ENCODE assay signal across 25 cellular contexts in the genomic region with DNA sequence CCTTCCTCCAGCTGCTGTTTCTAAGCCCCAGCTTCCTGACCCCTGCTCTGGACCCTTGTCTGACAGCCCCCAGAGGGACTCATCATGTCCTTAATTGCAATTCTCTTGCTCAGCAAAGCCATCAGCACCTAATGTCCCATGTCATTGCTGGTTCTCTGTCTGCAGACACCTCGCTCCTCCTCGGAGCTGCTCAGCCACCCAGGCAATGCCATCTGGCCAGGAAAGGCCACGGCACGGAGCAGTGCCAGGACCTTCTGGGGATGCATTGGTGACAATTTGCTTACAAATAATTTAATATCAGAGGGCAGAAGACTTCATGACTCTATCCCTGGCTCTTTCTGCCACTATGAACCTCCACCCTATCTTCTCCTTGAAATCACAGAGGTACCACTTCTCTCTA.
"Had no signal": no experiment of that assay in that cellular context is flagged by ENCODE, and none has a peak within 500 bp of the region (broad histone marks: within the 10 kb centered on the region; RNA-seq: fewer than 3 reads in every experiment).

No MANE protein-coding gene starts in this region.

- H3K27ac ChIP-seq: adrenal gland, Peyer's patch, RWPE1 had no signal

- DNase-seq: activated CD4-positive, alpha-beta T cell treated with anti-CD3 and anti-CD28 coated beads for 48 hours; activated CD4-positive, alpha-beta T cell treated with anti-CD3 and anti-CD28 coated beads, Interleukin-2, amount 50 U/mL, for 4 hours; activated CD4-positive, CD25-positive, alpha-beta regulatory T cell treated with anti-CD3 and anti-CD28 coated beads, Interleukin-2, amount 50 U/mL, for 72 hours; activated CD8-positive, alpha-beta memory T cell treated with anti-CD3 and anti-CD28 coated beads, Interleukin-2, amount 50 U/mL, for 48 hours; activated CD8-positive, alpha-beta T cell treated with anti-CD3 and anti-CD28 coated beads, Interleukin-2, amount 10 ng/mL, durations not matched to agents 7 days and 5 days; activated naive CD4-positive, alpha-beta T cell treated with anti-CD3 and anti-CD28 coated beads, Interleukin-2, amount 50 U/mL, for 16 hours; activated naive CD8-positive, alpha-beta T cell treated with anti-CD3 and anti-CD28 coated beads, Interleukin-2, amount 10 ng/mL, durations not matched to agents 7 days and 5 days; activated T-cell treated with anti-CD3 and anti-CD28 coated beads, Interleukin-2, amount 50 U/mL, for 1 hour; anterior cingulate cortex; MG63; MV-4-11; NCI-H1092 treated with DMSO at 0.1 percent for 48 hours; NCI-H1417 treated with DMSO at 0.1 percent for 48 hours; NCI-H1694; NCI-H2029; NCI-H2107; NCI-H2171 treated with DMSO at 0.1 percent for 48 hours; NCI-H226; NCI-H510A; NCI-H526 treated with DMSO at 0.1 percent for 48 hours; NCI-H82; Peyer's patch; SHP77 treated with DMSO at 0.1 percent for 48 hours had no signal

- H3K4me1 ChIP-seq: adrenal gland, Peyer's patch had no signal

- H3K9me3 ChIP-seq: adrenal gland, MG63, Peyer's patch had no signal

- H3K27me3 ChIP-seq: adrenal gland, MG63, Peyer's patch had no signal

- H3K4me3 ChIP-seq: adrenal gland, MG63, Peyer's patch had no signal

- H3K36me3 ChIP-seq: adrenal gland, MG63, Peyer's patch had no signal

- ATAC-seq: activated CD8-positive, alpha-beta T cell treated with anti-CD3 and anti-CD28 coated beads, Interleukin-2, amount 10 ng/mL, durations not matched to agents 7 days and 5 days had no signal
